ENCODE assay signal across 8 cellular contexts in genomic region chr1:38046884-38047602, GRCh38. TPM values are rescaled to one million over a fixed set of nuclear protein-coding genes. Genes with fewer than 3 reads are reported as not detected.
DNase-seq lines count a peak whose midpoint lies in the region; ATAC-seq, FAIRE-seq and TF ChIP-seq lines count a peak whose summit lies in the region.

No MANE protein-coding gene starts in this region.

- H3K36me3 ChIP-seq in liver (ENCODE audit: control insufficient read depth in 4 of 4, insufficient read depth in 3 of 4, low read depth in 1 of 4, low read length in 3 of 4): no peaks in the 10 kb centered on the region

- peaks cover 0 to 8% (median 4%) of the 10 kb centered on the region in 4 donors for H3K27me3 ChIP-seq in liver (ENCODE audit: control insufficient read depth in 4 of 4, insufficient read depth in 4 of 4, low read length in 3 of 4)

- H3K27ac ChIP-seq in liver (ENCODE audit: low read depth in 1 of 2, low read length in 2 of 2): no peak overlapping the region

- H3K4me3 ChIP-seq in liver (ENCODE audit: low read depth in 1 of 3, low read length in 3 of 3): peak overlapping the region; percentile 28 to 65 (median 57)

- peaks cover 12 to 38% (median 17%) of the 10 kb centered on the region in 4 donors for H3K4me1 ChIP-seq in liver (ENCODE audit: control insufficient read depth in 4 of 4, insufficient read depth in 4 of 4, low read length in 3 of 4)

- peak; percentile 91 for DNase-seq in GM12891 (ENCODE audit: insufficient read length, low spot score)
- peak; percentile 82 for DNase-seq in NCI-H2196 (lab: John Stamatoyannopoulos, UW; ENCODE audit: unreplicated experiment)
- peak; percentile 68 to 75 for DNase-seq in activated CD4-positive, alpha-beta T cell treated with anti-CD3 and anti-CD28 coated beads, Interleukin-2, amount 50 U/mL, for 4 hours
- peak; percentile 12 to 86 for DNase-seq in dermis microvascular lymphatic vessel endothelial cell (ENCODE audit: low read depth in 2 of 2)
- peak; percentile 65 to 69 for DNase-seq in stimulated activated CD4-positive, alpha-beta T cell treated with anti-CD3 and anti-CD28 coated beads, Interleukin-2, amount 100 ng/mL, for 48 hours
- no peak for DNase-seq in NCI-H187 treated with DMSO at 0.1 percent for 48 hours (lab: John Stamatoyannopoulos, UW)

- TF ChIP-seq RAD21 in liver (IDR thresholded peaks at IDR 0.05): peak in 1 of 2 donors; percentile 27

- no peak for TF ChIP-seq CTCF in liver (IDR thresholded peaks at IDR 0.05; ENCODE audit: low read depth, low read length, missing input control)

- H3K9me3 ChIP-seq in liver (ENCODE audit: control insufficient read depth in 4 of 4, low read length in 3 of 4): no peaks in the 10 kb centered on the region

- TF ChIP-seq POLR2A in GM12891 (IDR thresholded peaks at IDR 0.05; ENCODE audit: low read depth, low read length): no peak

- under 1% methylated on average over 99 of the region's 99 CpGs for WGBS in liver

- peak; percentile 80 for FAIRE-seq in GM12891 (lab: Jason Lieb, UNC)

- ATAC-seq in HG02840 (IDR thresholded peaks at IDR 0.05; ENCODE audit: low FRiP score, unreplicated experiment): peak; percentile 62

- H3K9ac ChIP-seq in liver (ENCODE audit: low read depth in 1 of 2, low read length in 2 of 2): no peak overlapping the region

TF ChIP-seq in GM12891, 5 proteins besides CTCF, POLR2A, EP300 and RAD21:
- TF ChIP-seq TAF1 (IDR thresholded peaks at IDR 0.05; ENCODE audit: low read depth, low read length) (no peak), POLR2AphosphoS5 (IDR thresholded peaks at IDR 0.05; ENCODE audit: low read depth, low read length) (no peak), PAX5 (IDR thresholded peaks at IDR 0.05; ENCODE audit: insufficient read depth, low read length, severe bottlenecking) (no peak), POU2F2 (IDR thresholded peaks at IDR 0.05; ENCODE audit: low read depth, low read length) (no peak), SPI1 (IDR thresholded peaks at IDR 0.05; ENCODE audit: low read depth, low read length) (no peak)
TF ChIP-seq in GM12891: peak in this region for 0.

TF ChIP-seq in liver, 16 proteins besides CTCF, POLR2A, EP300 and RAD21:
- TF ChIP-seq NR2F2 (IDR thresholded peaks at IDR 0.05): no peak
- TF ChIP-seq FOXA2 (IDR thresholded peaks at IDR 0.05): no peak

RNA-seq across cellular contexts. Expression of gene POU3F1, which starts 0.5 kb away (rescaled TPM):
- polyA plus RNA-seq in GM12891 (2012; ENCODE audit: low read depth, missing spikeins): 0.05 TPM
- total RNA-seq in dermis microvascular lymphatic vessel endothelial cell (under 0.01 TPM in 1 of 2 replicates, not detected in the other), liver (not detected)
- polyA plus RNA-seq in liver: not detected

RNA-seq across cellular contexts. Expression of gene UTP11, which starts 34.5 kb away (rescaled TPM):
- 27.3 TPM for polyA plus RNA-seq in GM12891 (2012; ENCODE audit: low read depth, missing spikeins)
- total RNA-seq in dermis microvascular lymphatic vessel endothelial cell (24.7 and 32.5 TPM in 2 replicates), liver (10 to 100 TPM; 11.0 to 17.8 TPM)
- polyA plus RNA-seq in liver: 10 to 100 TPM; 11.0 to 12.6 TPM

RNA-seq across cellular contexts. Expression of gene FHL3, which starts 41.7 kb away (rescaled TPM):
- polyA plus RNA-seq in GM12891 (2012; ENCODE audit: low read depth, missing spikeins): 13.2 TPM
- total RNA-seq in dermis microvascular lymphatic vessel endothelial cell: 10.9 and 18.1 TPM in 2 replicates
- total RNA-seq in liver: 1 to 10 TPM; 2.7 to 4.2 TPM
- polyA plus RNA-seq in liver: 1 to 10 TPM; 1.7 to 2.9 TPM

RNA-seq across cellular contexts. Expression of gene SF3A3, which starts 57.2 kb away (rescaled TPM):
- polyA plus RNA-seq in GM12891 (2012; ENCODE audit: low read depth, missing spikeins): 58.8 TPM
- 44.0 and 63.3 TPM in 2 replicates for total RNA-seq in dermis microvascular lymphatic vessel endothelial cell
- 10 to 100 TPM; 30.2 to 39.6 TPM for total RNA-seq in liver
- 10 to 100 TPM; 16.6 to 21.2 TPM for polyA plus RNA-seq in liver
